ENCODE assay signal across 1 cellular context in the genomic region with DNA sequence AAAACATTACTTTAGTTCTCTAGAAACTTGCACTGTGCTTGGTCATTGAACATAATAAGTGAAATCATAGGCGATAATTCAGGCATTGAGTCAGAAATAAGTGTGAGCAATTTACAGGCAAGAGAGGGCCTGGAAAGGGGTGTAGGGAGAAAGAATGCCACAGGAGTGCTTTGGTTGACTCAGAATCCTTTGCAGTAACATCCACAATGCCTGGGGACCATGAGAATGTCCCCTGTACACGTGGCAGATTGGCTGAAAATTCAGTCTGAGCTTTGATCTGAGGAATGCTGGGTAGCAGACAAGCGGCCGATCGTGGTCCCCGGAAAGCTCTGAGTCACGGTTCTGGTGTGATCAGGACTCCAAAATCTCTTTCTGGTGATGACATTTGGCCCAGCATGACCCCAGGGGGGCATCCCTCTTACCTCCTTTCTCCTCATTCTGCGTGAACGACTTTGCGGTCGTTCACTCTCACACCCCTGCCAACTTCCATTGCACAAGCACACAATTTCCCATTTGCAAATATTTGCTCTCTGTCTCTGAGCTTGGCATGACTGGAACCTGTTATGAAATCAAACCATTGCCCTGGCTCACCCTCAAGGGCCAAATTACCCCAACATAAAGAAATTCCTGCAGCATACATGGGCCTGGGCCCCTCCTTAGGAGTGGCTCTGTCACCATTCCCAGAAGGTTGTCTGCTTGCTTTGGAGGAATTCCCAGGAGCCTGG.
TF ChIP-seq lines count a peak whose summit lies in the region.

No MANE protein-coding gene starts in this region.

TF ChIP-seq in HepG2, 621 proteins besides CTCF, POLR2A, EP300 and RAD21 (continued from another document):
- TF ChIP-seq, protein P1, sequence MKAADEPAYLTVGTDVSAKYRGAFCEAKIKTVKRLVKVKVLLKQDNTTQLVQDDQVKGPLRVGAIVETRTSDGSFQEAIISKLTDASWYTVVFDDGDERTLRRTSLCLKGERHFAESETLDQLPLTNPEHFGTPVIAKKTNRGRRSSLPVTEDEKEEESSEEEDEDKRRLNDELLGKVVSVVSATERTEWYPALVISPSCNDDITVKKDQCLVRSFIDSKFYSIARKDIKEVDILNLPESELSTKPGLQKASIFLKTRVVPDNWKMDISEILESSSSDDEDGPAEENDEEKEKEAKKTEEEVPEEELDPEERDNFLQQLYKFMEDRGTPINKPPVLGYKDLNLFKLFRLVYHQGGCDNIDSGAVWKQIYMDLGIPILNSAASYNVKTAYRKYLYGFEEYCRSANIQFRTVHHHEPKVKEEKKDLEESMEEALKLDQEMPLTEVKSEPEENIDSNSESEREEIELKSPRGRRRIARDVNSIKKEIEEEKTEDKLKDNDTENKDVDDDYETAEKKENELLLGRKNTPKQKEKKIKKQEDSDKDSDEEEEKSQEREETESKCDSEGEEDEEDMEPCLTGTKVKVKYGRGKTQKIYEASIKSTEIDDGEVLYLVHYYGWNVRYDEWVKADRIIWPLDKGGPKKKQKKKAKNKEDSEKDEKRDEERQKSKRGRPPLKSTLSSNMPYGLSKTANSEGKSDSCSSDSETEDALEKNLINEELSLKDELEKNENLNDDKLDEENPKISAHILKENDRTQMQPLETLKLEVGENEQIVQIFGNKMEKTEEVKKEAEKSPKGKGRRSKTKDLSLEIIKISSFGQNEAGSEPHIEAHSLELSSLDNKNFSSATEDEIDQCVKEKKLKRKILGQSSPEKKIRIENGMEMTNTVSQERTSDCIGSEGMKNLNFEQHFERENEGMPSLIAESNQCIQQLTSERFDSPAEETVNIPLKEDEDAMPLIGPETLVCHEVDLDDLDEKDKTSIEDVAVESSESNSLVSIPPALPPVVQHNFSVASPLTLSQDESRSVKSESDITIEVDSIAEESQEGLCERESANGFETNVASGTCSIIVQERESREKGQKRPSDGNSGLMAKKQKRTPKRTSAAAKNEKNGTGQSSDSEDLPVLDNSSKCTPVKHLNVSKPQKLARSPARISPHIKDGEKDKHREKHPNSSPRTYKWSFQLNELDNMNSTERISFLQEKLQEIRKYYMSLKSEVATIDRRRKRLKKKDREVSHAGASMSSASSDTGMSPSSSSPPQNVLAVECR (CRISPR knock-in tag; IDR thresholded peaks at IDR 0.05; ENCODE audit: borderline replicate concordance): peak; percentile 48; the same call in 1 of the 2 replicates
- TF ChIP-seq ZNF225 (CRISPR knock-in tag; IDR thresholded peaks at IDR 0.05): no peak; the same call in 1 of the 2 replicates
- no peak for TF ChIP-seq PHB2 (IDR thresholded peaks at IDR 0.05; ENCODE audit: partially characterized antibody)
- no peak for TF ChIP-seq HNRNPLL (IDR thresholded peaks at IDR 0.05; ENCODE audit: low read depth, low read length, poor library complexity, severe bottlenecking)
- peak; percentile 86 for TF ChIP-seq ZBTB7A (CRISPR knock-in tag; IDR thresholded peaks at IDR 0.05)
- TF ChIP-seq, protein P2, sequence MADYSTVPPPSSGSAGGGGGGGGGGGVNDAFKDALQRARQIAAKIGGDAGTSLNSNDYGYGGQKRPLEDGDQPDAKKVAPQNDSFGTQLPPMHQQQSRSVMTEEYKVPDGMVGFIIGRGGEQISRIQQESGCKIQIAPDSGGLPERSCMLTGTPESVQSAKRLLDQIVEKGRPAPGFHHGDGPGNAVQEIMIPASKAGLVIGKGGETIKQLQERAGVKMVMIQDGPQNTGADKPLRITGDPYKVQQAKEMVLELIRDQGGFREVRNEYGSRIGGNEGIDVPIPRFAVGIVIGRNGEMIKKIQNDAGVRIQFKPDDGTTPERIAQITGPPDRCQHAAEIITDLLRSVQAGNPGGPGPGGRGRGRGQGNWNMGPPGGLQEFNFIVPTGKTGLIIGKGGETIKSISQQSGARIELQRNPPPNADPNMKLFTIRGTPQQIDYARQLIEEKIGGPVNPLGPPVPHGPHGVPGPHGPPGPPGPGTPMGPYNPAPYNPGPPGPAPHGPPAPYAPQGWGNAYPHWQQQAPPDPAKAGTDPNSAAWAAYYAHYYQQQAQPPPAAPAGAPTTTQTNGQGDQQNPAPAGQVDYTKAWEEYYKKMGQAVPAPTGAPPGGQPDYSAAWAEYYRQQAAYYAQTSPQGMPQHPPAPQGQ (CRISPR knock-in tag; IDR thresholded peaks at IDR 0.05; ENCODE audit: borderline replicate concordance): no peak
- TF ChIP-seq, protein P3, sequence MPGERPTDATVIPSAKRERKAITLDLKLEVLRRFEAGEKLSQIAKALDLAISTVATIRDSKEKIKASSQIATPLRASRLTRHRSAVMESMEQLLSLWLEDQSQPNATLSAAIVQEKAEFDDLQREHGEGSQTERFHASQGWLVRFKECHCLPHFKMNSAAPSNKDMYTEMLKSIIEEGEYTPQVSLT (CRISPR knock-in tag; IDR thresholded peaks at IDR 0.05; ENCODE audit: borderline replicate concordance, low read depth): no peak
- TF ChIP-seq SYNCRIP (IDR thresholded peaks at IDR 0.05; ENCODE audit: insufficient read depth, low read depth, low read length): no peak
- no peak for TF ChIP-seq TAF15 (IDR thresholded peaks at IDR 0.05; ENCODE audit: low read depth, low read length, poor library complexity, severe bottlenecking)
- peak; percentile 89 for TF ChIP-seq HOXA3 (CRISPR knock-in tag; IDR thresholded peaks at IDR 0.05)
- no peak for TF ChIP-seq SNRNP70 (IDR thresholded peaks at IDR 0.05; ENCODE audit: low read depth, low read length)
- TF ChIP-seq PHF21A (CRISPR knock-in tag; IDR thresholded peaks at IDR 0.05): peak; percentile 93
- TF ChIP-seq BHLHE40 (IDR thresholded peaks at IDR 0.05; ENCODE audit: low read length): peak; percentile 77
- peak; percentile 88; the same call in 1 of the 2 replicates for TF ChIP-seq TGIF2 (CRISPR knock-in tag; IDR thresholded peaks at IDR 0.05)
- TF ChIP-seq, protein P4, sequence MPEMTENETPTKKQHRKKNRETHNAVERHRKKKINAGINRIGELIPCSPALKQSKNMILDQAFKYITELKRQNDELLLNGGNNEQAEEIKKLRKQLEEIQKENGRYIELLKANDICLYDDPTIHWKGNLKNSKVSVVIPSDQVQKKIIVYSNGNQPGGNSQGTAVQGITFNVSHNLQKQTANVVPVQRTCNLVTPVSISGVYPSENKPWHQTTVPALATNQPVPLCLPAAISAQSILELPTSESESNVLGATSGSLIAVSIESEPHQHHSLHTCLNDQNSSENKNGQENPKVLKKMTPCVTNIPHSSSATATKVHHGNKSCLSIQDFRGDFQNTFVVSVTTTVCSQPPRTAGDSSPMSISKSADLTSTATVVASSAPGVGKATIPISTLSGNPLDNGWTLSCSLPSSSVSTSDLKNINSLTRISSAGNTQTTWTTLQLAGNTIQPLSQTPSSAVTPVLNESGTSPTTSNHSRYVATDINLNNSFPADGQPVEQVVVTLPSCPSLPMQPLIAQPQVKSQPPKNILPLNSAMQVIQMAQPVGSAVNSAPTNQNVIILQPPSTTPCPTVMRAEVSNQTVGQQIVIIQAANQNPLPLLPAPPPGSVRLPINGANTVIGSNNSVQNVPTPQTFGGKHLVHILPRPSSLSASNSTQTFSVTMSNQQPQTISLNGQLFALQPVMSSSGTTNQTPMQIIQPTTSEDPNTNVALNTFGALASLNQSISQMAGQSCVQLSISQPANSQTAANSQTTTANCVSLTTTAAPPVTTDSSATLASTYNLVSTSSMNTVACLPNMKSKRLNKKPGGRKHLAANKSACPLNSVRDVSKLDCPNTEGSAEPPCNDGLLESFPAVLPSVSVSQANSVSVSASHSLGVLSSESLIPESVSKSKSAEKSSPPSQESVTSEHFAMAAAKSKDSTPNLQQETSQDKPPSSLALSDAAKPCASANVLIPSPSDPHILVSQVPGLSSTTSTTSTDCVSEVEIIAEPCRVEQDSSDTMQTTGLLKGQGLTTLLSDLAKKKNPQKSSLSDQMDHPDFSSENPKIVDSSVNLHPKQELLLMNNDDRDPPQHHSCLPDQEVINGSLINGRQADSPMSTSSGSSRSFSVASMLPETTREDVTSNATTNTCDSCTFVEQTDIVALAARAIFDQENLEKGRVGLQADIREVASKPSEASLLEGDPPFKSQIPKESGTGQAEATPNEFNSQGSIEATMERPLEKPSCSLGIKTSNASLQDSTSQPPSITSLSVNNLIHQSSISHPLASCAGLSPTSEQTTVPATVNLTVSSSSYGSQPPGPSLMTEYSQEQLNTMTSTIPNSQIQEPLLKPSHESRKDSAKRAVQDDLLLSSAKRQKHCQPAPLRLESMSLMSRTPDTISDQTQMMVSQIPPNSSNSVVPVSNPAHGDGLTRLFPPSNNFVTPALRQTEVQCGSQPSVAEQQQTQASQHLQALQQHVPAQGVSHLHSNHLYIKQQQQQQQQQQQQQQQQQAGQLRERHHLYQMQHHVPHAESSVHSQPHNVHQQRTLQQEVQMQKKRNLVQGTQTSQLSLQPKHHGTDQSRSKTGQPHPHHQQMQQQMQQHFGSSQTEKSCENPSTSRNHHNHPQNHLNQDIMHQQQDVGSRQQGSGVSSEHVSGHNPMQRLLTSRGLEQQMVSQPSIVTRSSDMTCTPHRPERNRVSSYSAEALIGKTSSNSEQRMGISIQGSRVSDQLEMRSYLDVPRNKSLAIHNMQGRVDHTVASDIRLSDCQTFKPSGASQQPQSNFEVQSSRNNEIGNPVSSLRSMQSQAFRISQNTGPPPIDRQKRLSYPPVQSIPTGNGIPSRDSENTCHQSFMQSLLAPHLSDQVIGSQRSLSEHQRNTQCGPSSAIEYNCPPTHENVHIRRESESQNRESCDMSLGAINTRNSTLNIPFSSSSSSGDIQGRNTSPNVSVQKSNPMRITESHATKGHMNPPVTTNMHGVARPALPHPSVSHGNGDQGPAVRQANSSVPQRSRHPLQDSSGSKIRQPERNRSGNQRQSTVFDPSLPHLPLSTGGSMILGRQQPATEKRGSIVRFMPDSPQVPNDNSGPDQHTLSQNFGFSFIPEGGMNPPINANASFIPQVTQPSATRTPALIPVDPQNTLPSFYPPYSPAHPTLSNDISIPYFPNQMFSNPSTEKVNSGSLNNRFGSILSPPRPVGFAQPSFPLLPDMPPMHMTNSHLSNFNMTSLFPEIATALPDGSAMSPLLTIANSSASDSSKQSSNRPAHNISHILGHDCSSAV (CRISPR knock-in tag; IDR thresholded peaks at IDR 0.05; ENCODE audit: borderline replicate concordance): no peak
- peak; percentile 68 for TF ChIP-seq IRF2 (CRISPR knock-in tag; IDR thresholded peaks at IDR 0.05)
- TF ChIP-seq ZBTB3 (CRISPR knock-in tag; IDR thresholded peaks at IDR 0.05; ENCODE audit: borderline replicate concordance, low read depth): no peak
- no peak for TF ChIP-seq ZNF138 (CRISPR knock-in tag; IDR thresholded peaks at IDR 0.05; ENCODE audit: low read depth)
- TF ChIP-seq ZNF263 (CRISPR knock-in tag; IDR thresholded peaks at IDR 0.05): peak; percentile 59
- 0 out of 2 replicates have a peak, but pooled peaks have one; percentile 38 for TF ChIP-seq ZFP36L2 (CRISPR knock-in tag; IDR thresholded peaks at IDR 0.05)
- peak; percentile 85 for TF ChIP-seq ZFP90 (CRISPR knock-in tag; IDR thresholded peaks at IDR 0.05; ENCODE audit: borderline replicate concordance)
- TF ChIP-seq PAF1 (CRISPR knock-in tag; IDR thresholded peaks at IDR 0.05): no peak
- TF ChIP-seq ZNF558 (CRISPR knock-in tag; IDR thresholded peaks at IDR 0.05; ENCODE audit: borderline replicate concordance): no peak
- 0 out of 2 replicates have a peak, but pooled peaks have one; percentile 64 for TF ChIP-seq SP140L (CRISPR knock-in tag; IDR thresholded peaks at IDR 0.05; ENCODE audit: borderline replicate concordance)
- TF ChIP-seq ZNF383 (CRISPR knock-in tag; IDR thresholded peaks at IDR 0.05; ENCODE audit: borderline replicate concordance): no peak
- TF ChIP-seq RBM22 (optimal IDR thresholded peaks at IDR 0.05; ENCODE audit: low read length): no peak
- TF ChIP-seq MED1 (CRISPR knock-in tag; IDR thresholded peaks at IDR 0.05): peak; percentile 86
- peak; percentile 84; the same call in 1 of the 2 replicates for TF ChIP-seq KDM1A (CRISPR knock-in tag; IDR thresholded peaks at IDR 0.05)
- TF ChIP-seq NFE2L2 (IDR thresholded peaks at IDR 0.05; ENCODE audit: low read length): peak; percentile 62; the same call in 1 of the 2 replicates
- no peak for TF ChIP-seq TSC22D2 (CRISPR knock-in tag; IDR thresholded peaks at IDR 0.05; ENCODE audit: borderline replicate concordance)
- peak; percentile 71 for TF ChIP-seq ELF3 (CRISPR knock-in tag; IDR thresholded peaks at IDR 0.05)
- TF ChIP-seq ZNF589 (CRISPR knock-in tag; conservative IDR thresholded peaks at IDR 0.05): 0 out of 2 replicates have a peak, but pooled peaks have one; percentile 37
- peak; percentile 77 for TF ChIP-seq PHF5A (CRISPR knock-in tag; IDR thresholded peaks at IDR 0.05; ENCODE audit: low read depth, unreplicated experiment)
- peak; percentile 82 for TF ChIP-seq HHEX (CRISPR knock-in tag; IDR thresholded peaks at IDR 0.05)
- peak; percentile 71; the same call in 1 of the 2 replicates for TF ChIP-seq ZNF891 (CRISPR knock-in tag; IDR thresholded peaks at IDR 0.05)
- TF ChIP-seq, protein P5, sequence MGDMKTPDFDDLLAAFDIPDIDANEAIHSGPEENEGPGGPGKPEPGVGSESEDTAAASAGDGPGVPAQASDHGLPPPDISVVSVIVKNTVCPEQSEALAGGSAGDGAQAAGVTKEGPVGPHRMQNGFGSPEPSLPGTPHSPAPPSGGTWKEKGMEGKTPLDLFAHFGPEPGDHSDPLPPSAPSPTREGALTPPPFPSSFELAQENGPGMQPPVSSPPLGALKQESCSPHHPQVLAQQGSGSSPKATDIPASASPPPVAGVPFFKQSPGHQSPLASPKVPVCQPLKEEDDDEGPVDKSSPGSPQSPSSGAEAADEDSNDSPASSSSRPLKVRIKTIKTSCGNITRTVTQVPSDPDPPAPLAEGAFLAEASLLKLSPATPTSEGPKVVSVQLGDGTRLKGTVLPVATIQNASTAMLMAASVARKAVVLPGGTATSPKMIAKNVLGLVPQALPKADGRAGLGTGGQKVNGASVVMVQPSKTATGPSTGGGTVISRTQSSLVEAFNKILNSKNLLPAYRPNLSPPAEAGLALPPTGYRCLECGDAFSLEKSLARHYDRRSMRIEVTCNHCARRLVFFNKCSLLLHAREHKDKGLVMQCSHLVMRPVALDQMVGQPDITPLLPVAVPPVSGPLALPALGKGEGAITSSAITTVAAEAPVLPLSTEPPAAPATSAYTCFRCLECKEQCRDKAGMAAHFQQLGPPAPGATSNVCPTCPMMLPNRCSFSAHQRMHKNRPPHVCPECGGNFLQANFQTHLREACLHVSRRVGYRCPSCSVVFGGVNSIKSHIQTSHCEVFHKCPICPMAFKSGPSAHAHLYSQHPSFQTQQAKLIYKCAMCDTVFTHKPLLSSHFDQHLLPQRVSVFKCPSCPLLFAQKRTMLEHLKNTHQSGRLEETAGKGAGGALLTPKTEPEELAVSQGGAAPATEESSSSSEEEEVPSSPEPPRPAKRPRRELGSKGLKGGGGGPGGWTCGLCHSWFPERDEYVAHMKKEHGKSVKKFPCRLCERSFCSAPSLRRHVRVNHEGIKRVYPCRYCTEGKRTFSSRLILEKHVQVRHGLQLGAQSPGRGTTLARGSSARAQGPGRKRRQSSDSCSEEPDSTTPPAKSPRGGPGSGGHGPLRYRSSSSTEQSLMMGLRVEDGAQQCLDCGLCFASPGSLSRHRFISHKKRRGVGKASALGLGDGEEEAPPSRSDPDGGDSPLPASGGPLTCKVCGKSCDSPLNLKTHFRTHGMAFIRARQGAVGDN (CRISPR knock-in tag; IDR thresholded peaks at IDR 0.05): peak; percentile 77
- no peak; the same call in 1 of the 2 replicates for TF ChIP-seq ARHGAP35 (CRISPR knock-in tag; IDR thresholded peaks at IDR 0.05; ENCODE audit: borderline replicate concordance)
TF ChIP-seq in HepG2: peak in this region for 319.
